ENCODE assay signal across 17 cellular contexts in the genomic region with DNA sequence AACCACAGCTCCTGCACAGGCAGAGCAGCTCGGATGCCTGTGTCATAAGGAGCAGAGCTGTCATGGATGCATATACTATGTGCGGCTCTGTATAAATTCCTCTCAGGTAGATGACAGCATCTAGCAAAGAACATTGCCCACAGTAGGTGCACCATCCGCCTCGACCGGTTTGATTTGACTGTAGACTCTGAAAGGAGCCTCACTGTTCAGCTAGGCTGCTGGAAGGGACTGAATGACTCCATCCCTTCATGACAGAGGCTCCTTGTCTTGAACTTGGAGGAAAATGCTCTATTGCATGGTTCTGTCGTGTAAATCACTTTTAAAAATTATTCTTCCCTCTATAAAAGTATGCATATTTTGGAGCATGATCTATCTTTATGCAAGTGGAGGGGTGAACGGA.
"Had no signal": no experiment of that assay in that cellular context is flagged by ENCODE, and none has a peak within 500 bp of the region (broad histone marks: within the 10 kb centered on the region; RNA-seq: fewer than 3 reads in every experiment).

No MANE protein-coding gene starts in this region.

- H3K9me3 ChIP-seq: colonic mucosa, gastrocnemius medialis, heart left ventricle, suprapubic skin had no signal

- H3K36me3 ChIP-seq: colonic mucosa, gastrocnemius medialis, heart left ventricle, suprapubic skin had no signal

- H3K4me3 ChIP-seq: colonic mucosa, gastrocnemius medialis, heart left ventricle, suprapubic skin had no signal

- H3K27me3 ChIP-seq: colonic mucosa, gastrocnemius medialis, heart left ventricle, suprapubic skin had no signal

- DNase-seq: activated CD4-positive, alpha-beta T cell treated with anti-CD3 and anti-CD28 coated beads, Interleukin-2, amount 10 ng/mL, durations not matched to agents 7 days and 5 days; activated CD4-positive, CD25-positive, alpha-beta regulatory T cell; activated CD8-positive, alpha-beta T cell treated with anti-CD3 and anti-CD28 coated beads, Interleukin-2, amount 10 ng/mL, durations not matched to agents 7 days and 5 days; activated naive CD4-positive, alpha-beta T cell treated with anti-CD3 and anti-CD28 coated beads for 36 hours; activated T-cell treated with anti-CD3 and anti-CD28 coated beads, Interleukin-2, amount 50 U/mL, for 4 hours; central memory CD4-positive, alpha-beta T cell; colonic mucosa; gastrocnemius medialis; heart left ventricle; immature natural killer cell; kidney glomerular epithelial cell; mesendoderm; natural killer cell; stimulated activated CD4-positive, alpha-beta T cell treated with anti-CD3 and anti-CD28 coated beads, Interleukin-2, amount 100 ng/mL, for 24 hours; stimulated activated naive CD4-positive, alpha-beta T cell treated with Interleukin-2 at 50 U/mL for 16 hours; T1000 had no signal

- H3K27ac ChIP-seq: colonic mucosa, suprapubic skin had no signal

- H3K4me1 ChIP-seq: colonic mucosa, suprapubic skin had no signal

- ATAC-seq: activated CD8-positive, alpha-beta T cell treated with anti-CD3 and anti-CD28 coated beads, Interleukin-2, amount 10 ng/mL, durations not matched to agents 7 days and 5 days; activated T-cell treated with anti-CD3 and anti-CD28 coated beads, Interleukin-2, amount 50 U/mL, for 4 hours; gastrocnemius medialis; heart left ventricle; natural killer cell had no signal
